1 cellular context compared by ENCODE assay signal in genomic region chr2:111927723-111928122, GRCh38.
TF ChIP-seq lines count a peak whose summit lies in the region.

No MANE protein-coding gene starts in this region.

TF ChIP-seq in K562, 482 proteins besides CTCF, POLR2A, EP300 and RAD21 (continued from another document):
- TF ChIP-seq BCLAF1 (IDR thresholded peaks at IDR 0.05; ENCODE audit: borderline replicate concordance in 1 of 2, control insufficient read depth in 1 of 2, low read depth in 2 of 2, low read length in 1 of 2): no peak
